31 cellular contexts compared by ENCODE assay signal in genomic region chr14:57262117-57262516, GRCh38.
"Had no signal": no experiment of that assay in that cellular context is flagged by ENCODE, and none has a peak within 500 bp of the region (broad histone marks: within the 10 kb centered on the region; RNA-seq: fewer than 3 reads in every experiment).

No MANE protein-coding gene starts in this region.

- H3K27ac Mint-ChIP-seq: activated B cell treated with CpG ODN at 0.5 μM for 24 hours; activated CD8-positive, alpha-beta T cell treated with anti-CD3 and anti-CD28 coated beads for 36 hours; activated naive CD4-positive, alpha-beta T cell treated with anti-CD3 and anti-CD28 coated beads for 36 hours; activated naive CD4-positive, alpha-beta T cell treated with anti-CD3 and anti-CD28 coated beads, Interleukin-2, amount 50 U/mL, for 72 hours; activated naive CD8-positive, alpha-beta T cell treated with anti-CD3 and anti-CD28 coated beads, Interleukin-2, amount 10 ng/mL, durations not matched to agents 7 days and 5 days; activated T-cell treated with anti-CD3 and anti-CD28 coated beads, Interleukin-2, amount 50 U/mL, for 72 hours; brain; dendritic cell treated with granulocyte-macrophage colony-stimulating factor and Interleukin-4, amounts not matched to agents 40 ng/mL and 50 ng/mL, for 4 days; endodermal cell; T-cell; T-helper 1 cell treated with Interleukin-12 subunit alpha and Interleukin-12 subunit beta and Interleukin-4 antibody, amounts not matched to agents 30 μg/mL and 1 μg/mL, for 36 hours; T-helper 2 cell treated with Interferon-gamma antibody and Interleukin-4, amounts not matched to agents 5 μg/mL and 100 μg/mL, for 36 hours had no signal

- ATAC-seq: activated CD4-positive, CD25-positive, alpha-beta regulatory T cell treated with anti-CD3 and anti-CD28 coated beads, Interleukin-2, amount 50 U/mL, for 24 hours; activated CD8-positive, alpha-beta T cell treated with anti-CD3 and anti-CD28 coated beads for 36 hours; activated naive CD4-positive, alpha-beta T cell treated with anti-CD3 and anti-CD28 coated beads, Interleukin-2, amount 50 U/mL, for 72 hours; activated T-cell treated with anti-CD3 and anti-CD28 coated beads, Interleukin-2, amount 50 U/mL, for 72 hours; esophagus mucosa; T-cell had no signal

- H3K4me3 Mint-ChIP-seq: activated B cell treated with CpG ODN at 0.5 μM for 24 hours; activated CD8-positive, alpha-beta T cell treated with anti-CD3 and anti-CD28 coated beads for 36 hours; activated naive CD4-positive, alpha-beta T cell treated with anti-CD3 and anti-CD28 coated beads for 36 hours; activated naive CD8-positive, alpha-beta T cell treated with anti-CD3 and anti-CD28 coated beads, Interleukin-2, amount 10 ng/mL, durations not matched to agents 7 days and 5 days; activated T-cell treated with anti-CD3 and anti-CD28 coated beads, Interleukin-2, amount 50 U/mL, for 72 hours; brain; dendritic cell treated with granulocyte-macrophage colony-stimulating factor and Interleukin-4, amounts not matched to agents 40 ng/mL and 50 ng/mL, for 4 days; endodermal cell; T-cell; T-helper 1 cell treated with Interleukin-12 subunit alpha and Interleukin-12 subunit beta and Interleukin-4 antibody, amounts not matched to agents 30 μg/mL and 1 μg/mL, for 36 hours; T-helper 2 cell treated with Interferon-gamma antibody and Interleukin-4, amounts not matched to agents 5 μg/mL and 100 μg/mL, for 36 hours had no signal

- DNase-seq: activated B cell treated with CpG ODN at 0.5 μM for 24 hours; activated CD4-positive, alpha-beta T cell treated with anti-CD3 and anti-CD28 coated beads for 48 hours; activated CD4-positive, alpha-beta T cell treated with anti-CD3 and anti-CD28 coated beads, Interleukin-2, amount 50 U/mL, for 1 hour; activated CD4-positive, alpha-beta T cell treated with anti-CD3 and anti-CD28 coated beads, Interleukin-2, amount 50 U/mL, for 48 hours; activated CD8-positive, alpha-beta memory T cell treated with anti-CD3 and anti-CD28 coated beads for 24 hours; activated CD8-positive, alpha-beta T cell treated with anti-CD3 and anti-CD28 coated beads for 36 hours; activated effector memory CD4-positive, alpha-beta T cell treated with Interleukin-2 at 50 U/mL for 16 hours; activated gamma-delta T cell treated with Interleukin-2 at 50 U/mL for 16 hours; activated naive CD4-positive, alpha-beta T cell treated with anti-CD3 and anti-CD28 coated beads for 36 hours; activated naive CD8-positive, alpha-beta T cell treated with anti-CD3 and anti-CD28 coated beads, Interleukin-2, amount 10 ng/mL, durations not matched to agents 7 days and 5 days; activated T-cell treated with anti-CD3 and anti-CD28 coated beads, Interleukin-2, amount 50 U/mL, for 72 hours; central memory CD4-positive, alpha-beta T cell; dorsolateral prefrontal cortex; effector memory CD4-positive, alpha-beta T cell; endodermal cell; foreskin fibroblast; head of caudate nucleus; T-cell; T1000; WERI-Rb-1 had no signal

- H3K4me1 ChIP-seq: breast epithelium had no signal

- H3K9me3 ChIP-seq: ascending aorta, breast epithelium had no signal

- H3K27ac ChIP-seq: ascending aorta, breast epithelium, cardiac muscle cell, coronary artery, dorsolateral prefrontal cortex, WERI-Rb-1 had no signal

- H3K27me3 Mint-ChIP-seq: activated B cell treated with CpG ODN at 0.5 μM for 24 hours; activated CD8-positive, alpha-beta T cell treated with anti-CD3 and anti-CD28 coated beads for 36 hours; activated naive CD8-positive, alpha-beta T cell treated with anti-CD3 and anti-CD28 coated beads, Interleukin-2, amount 10 ng/mL, durations not matched to agents 7 days and 5 days; dendritic cell treated with granulocyte-macrophage colony-stimulating factor and Interleukin-4, amounts not matched to agents 40 ng/mL and 50 ng/mL, for 4 days; T-cell had no signal

- H3K4me3 ChIP-seq: ascending aorta, breast epithelium, cardiac muscle cell, coronary artery, dorsolateral prefrontal cortex had no signal

- H3K9me3 Mint-ChIP-seq: activated B cell treated with CpG ODN at 0.5 μM for 24 hours; activated naive CD8-positive, alpha-beta T cell treated with anti-CD3 and anti-CD28 coated beads, Interleukin-2, amount 10 ng/mL, durations not matched to agents 7 days and 5 days; activated T-cell treated with anti-CD3 and anti-CD28 coated beads, Interleukin-2, amount 50 U/mL, for 72 hours; dendritic cell treated with granulocyte-macrophage colony-stimulating factor and Interleukin-4, amounts not matched to agents 40 ng/mL and 50 ng/mL, for 4 days; T-cell; T-helper 2 cell treated with Interferon-gamma antibody and Interleukin-4, amounts not matched to agents 5 μg/mL and 100 μg/mL, for 36 hours had no signal

- H3K36me3 ChIP-seq: ascending aorta, breast epithelium, cardiac muscle cell had no signal

- H3K27me3 ChIP-seq: ascending aorta, breast epithelium, cardiac muscle cell, dorsolateral prefrontal cortex had no signal
